Comparison of ENCODE assay signal across 1 cellular context in genomic region chr9:83979812-83980394, GRCh38.
TF ChIP-seq lines count a peak whose summit lies in the region.

Gene HNRNPK, minus strand, starts transcription at chr9:83980215. Its CDS starts 1,963 bp downstream, at chr9:83978252.

TF ChIP-seq in HEK293, 187 proteins besides CTCF, POLR2A, EP300 and RAD21 (continued from another document):
- TF ChIP-seq ZSCAN18 (tag by site-specific recombination; IDR thresholded peaks at IDR 0.05) = no peak
- TF ChIP-seq ZNF548 (tag by site-specific recombination; IDR thresholded peaks at IDR 0.05) = no peak
- peak; percentile 98 for TF ChIP-seq PBX3 (CRISPR knock-in tag; IDR thresholded peaks at IDR 0.05)
- TF ChIP-seq ZNF561 (tag by site-specific recombination; IDR thresholded peaks at IDR 0.05; ENCODE audit: borderline replicate concordance) = no peak
- no peak for TF ChIP-seq ZNF610 (tag by site-specific recombination; IDR thresholded peaks at IDR 0.05; ENCODE audit: borderline replicate concordance)
- no peak for TF ChIP-seq ZBTB49 (tag by site-specific recombination; IDR thresholded peaks at IDR 0.05; ENCODE audit: low read depth)
- TF ChIP-seq YY1 (tag by site-specific recombination; IDR thresholded peaks at IDR 0.05) = 0 out of 2 replicates have a peak, but pooled peaks have one; percentile 21
- no peak for TF ChIP-seq SCRT2 (tag by site-specific recombination; IDR thresholded peaks at IDR 0.05)
- TF ChIP-seq ZNF596 (tag by site-specific recombination; IDR thresholded peaks at IDR 0.05) = no peak
- TF ChIP-seq ZNF48 (tag by site-specific recombination; IDR thresholded peaks at IDR 0.05) = no peak
- no peak for TF ChIP-seq ZSCAN5A (tag by site-specific recombination; IDR thresholded peaks at IDR 0.05)
- TF ChIP-seq ZNF843 (tag by site-specific recombination; IDR thresholded peaks at IDR 0.05) = 0 out of 2 replicates have a peak, but pooled peaks have one; percentile 15
- TF ChIP-seq PRDM4 (tag by site-specific recombination; IDR thresholded peaks at IDR 0.05) = no peak
- TF ChIP-seq ZNF350 (tag by site-specific recombination; IDR thresholded peaks at IDR 0.05) = no peak
- no peak for TF ChIP-seq ZSCAN30 (tag by site-specific recombination; IDR thresholded peaks at IDR 0.05)
- TF ChIP-seq GLI4 (tag by site-specific recombination; IDR thresholded peaks at IDR 0.05) = 0 out of 2 replicates have a peak, but pooled peaks have one; percentile 17
- TF ChIP-seq MEIS1 (CRISPR knock-in tag; IDR thresholded peaks at IDR 0.05; ENCODE audit: borderline replicate concordance) = no peak
- TF ChIP-seq HOXA7 (CRISPR knock-in tag; IDR thresholded peaks at IDR 0.05; ENCODE audit: borderline replicate concordance) = no peak
- no peak for TF ChIP-seq HOXC10 (CRISPR knock-in tag; IDR thresholded peaks at IDR 0.05)
- TF ChIP-seq ZNF600 (tag by site-specific recombination; IDR thresholded peaks at IDR 0.05) = 0 out of 2 replicates have a peak, but pooled peaks have one; percentile 16
- TF ChIP-seq ZNF701 (tag by site-specific recombination; IDR thresholded peaks at IDR 0.05) = no peak
- TF ChIP-seq ZBTB6 (tag by site-specific recombination; IDR thresholded peaks at IDR 0.05) = peak; percentile 87; the same call in 1 of the 2 replicates
- TF ChIP-seq MZF1 (tag by site-specific recombination; IDR thresholded peaks at IDR 0.05; ENCODE audit: borderline replicate concordance) = no peak
- no peak for TF ChIP-seq ZNF529 (tag by site-specific recombination; IDR thresholded peaks at IDR 0.05; ENCODE audit: insufficient replicate concordance)
- TF ChIP-seq EGR2 (tag by site-specific recombination; IDR thresholded peaks at IDR 0.05; ENCODE audit: low read depth) = peak; percentile 41
- TF ChIP-seq ZSCAN4 (tag by site-specific recombination; IDR thresholded peaks at IDR 0.05) = no peak
- no peak for TF ChIP-seq ZXDB (tag by site-specific recombination; IDR thresholded peaks at IDR 0.05)
- TF ChIP-seq ZEB2 (tag by site-specific recombination; IDR thresholded peaks at IDR 0.05) = no peak; the same call in 1 of the 2 replicates
- TF ChIP-seq ZNF837 (tag by site-specific recombination; IDR thresholded peaks at IDR 0.05) = no peak
- no peak for TF ChIP-seq ZNF510 (tag by site-specific recombination; IDR thresholded peaks at IDR 0.05; ENCODE audit: insufficient replicate concordance)
- TF ChIP-seq ZNF132 (tag by site-specific recombination; IDR thresholded peaks at IDR 0.05; ENCODE audit: borderline replicate concordance) = no peak
- TF ChIP-seq REST (tag by site-specific recombination; IDR thresholded peaks at IDR 0.05) = no peak
- no peak for TF ChIP-seq AEBP2 (tag by site-specific recombination; IDR thresholded peaks at IDR 0.05; ENCODE audit: borderline replicate concordance)
- no peak for TF ChIP-seq MYNN (tag by site-specific recombination; IDR thresholded peaks at IDR 0.05; ENCODE audit: borderline replicate concordance)
- no peak for TF ChIP-seq ZNF37A (tag by site-specific recombination; IDR thresholded peaks at IDR 0.05)
- TF ChIP-seq GLIS2 (tag by site-specific recombination; IDR thresholded peaks at IDR 0.05) = peak; percentile 87
- no peak for TF ChIP-seq ZBTB8A (tag by site-specific recombination; IDR thresholded peaks at IDR 0.05)
- no peak for TF ChIP-seq ZNF585B (tag by site-specific recombination; IDR thresholded peaks at IDR 0.05)
- TF ChIP-seq ZNF501 (tag by site-specific recombination; IDR thresholded peaks at IDR 0.05) = peak; percentile 23; the same call in 1 of the 2 replicates
- no peak for TF ChIP-seq ZNF23 (tag by site-specific recombination; IDR thresholded peaks at IDR 0.05; ENCODE audit: borderline replicate concordance)
- no peak for TF ChIP-seq TRIM28 (IDR thresholded peaks at IDR 0.05; ENCODE audit: borderline replicate concordance, low read length)
- no peak for TF ChIP-seq ZNF555 (tag by site-specific recombination; conservative IDR thresholded peaks at IDR 0.05)
- no peak for TF ChIP-seq ZNF391 (tag by site-specific recombination; IDR thresholded peaks at IDR 0.05; ENCODE audit: borderline replicate concordance, low read depth)
